In genomic region chr1:163472267-163472666, GRCh38 we compare ENCODE assay signal across 13 cellular contexts.
DNase-seq lines count a peak whose midpoint lies in the region; ATAC-seq and TF ChIP-seq lines count a peak whose summit lies in the region.
"Had no signal": no experiment of that assay in that cellular context is flagged by ENCODE, and none has a peak within 500 bp of the region (broad histone marks: within the 10 kb centered on the region; RNA-seq: fewer than 3 reads in every experiment).

No MANE protein-coding gene starts in this region.

- peaks cover 0 to 12% (median 5%) of the 10 kb centered on the region in 11 donors for H3K9me3 Mint-ChIP-seq in naive thymus-derived CD4-positive, alpha-beta T cell
- no peaks in the 10 kb centered on the region for H3K9me3 Mint-ChIP-seq in MCF 10A (ENCODE audit: unreplicated experiment)
- H3K9me3 Mint-ChIP-seq: activated CD4-positive, alpha-beta T cell treated with anti-CD3 and anti-CD28 coated beads, Interleukin-2, amount 10 ng/mL, durations not matched to agents 24 days and 14 days had no signal

- no peak overlapping the region for H3K4me3 ChIP-seq in naive thymus-derived CD4-positive, alpha-beta T cell (ENCODE audit: low read length)
- H3K4me3 ChIP-seq: uterus had no signal

- peak; percentile 91 for DNase-seq in COR-L47 (lab: John Stamatoyannopoulos, UW)
- peak; percentile 98 for DNase-seq in NCI-H146 treated with DMSO at 0.1 percent for 48 hours (lab: John Stamatoyannopoulos, UW; ENCODE audit: unreplicated experiment)
- DNase-seq in NCI-H774 (lab: John Stamatoyannopoulos, UW): peak; percentile 90
- peak; percentile 30 for DNase-seq in kidney glomerular epithelial cell (lab: John Stamatoyannopoulos, UW)
- DNase-seq in medulla oblongata (ENCODE audit: extremely low spot score): no peak
- DNase-seq in stimulated activated CD4-positive, alpha-beta T cell treated with anti-CD3 and anti-CD28 coated beads, Interleukin-4, amount 100 ng/mL, for 1 hour: no peak
- DNase-seq in naive thymus-derived CD4-positive, alpha-beta T cell: no peak
- no peak for DNase-seq in MCF 10A (ENCODE audit: unreplicated experiment)
- DNase-seq: activated CD4-positive, alpha-beta T cell treated with anti-CD3 and anti-CD28 coated beads, Interleukin-2, amount 10 ng/mL, durations not matched to agents 24 days and 14 days; caudate nucleus; KBM-7; uterus had no signal

- H3K27ac ChIP-seq in naive thymus-derived CD4-positive, alpha-beta T cell (ENCODE audit: low read depth, low read length): no peak overlapping the region
- H3K27ac ChIP-seq: uterus had no signal

- H3K36me3 Mint-ChIP-seq in naive thymus-derived CD4-positive, alpha-beta T cell: no peaks in the 10 kb centered on the region
- H3K36me3 Mint-ChIP-seq in MCF 10A (ENCODE audit: insufficient read depth, unreplicated experiment): no peaks in the 10 kb centered on the region

- no peaks in the 10 kb centered on the region for H3K4me1 ChIP-seq in naive thymus-derived CD4-positive, alpha-beta T cell (ENCODE audit: control insufficient read depth in 2 of 2, insufficient read depth in 2 of 2, low read length in 2 of 2)
- H3K4me1 ChIP-seq: uterus had no signal

- intact Hi-C loops in naive thymus-derived CD4-positive, alpha-beta T cell (cut with micrococcal nuclease): no loop called here
- intact Hi-C loops in MCF 10A (cut with micrococcal nuclease): no loop called here

- H3K4me3 Mint-ChIP-seq in naive thymus-derived CD4-positive, alpha-beta T cell: no peak overlapping the region
- H3K4me3 Mint-ChIP-seq in MCF 10A (ENCODE audit: unreplicated experiment): no peak overlapping the region
- H3K4me3 Mint-ChIP-seq: activated CD4-positive, alpha-beta T cell treated with anti-CD3 and anti-CD28 coated beads, Interleukin-2, amount 10 ng/mL, durations not matched to agents 24 days and 14 days had no signal

- H3K9me3 ChIP-seq in naive thymus-derived CD4-positive, alpha-beta T cell (ENCODE audit: control insufficient read depth in 2 of 3, low read length in 3 of 3): no peaks in the 10 kb centered on the region
- H3K9me3 ChIP-seq: uterus had no signal

- H3K27me3 Mint-ChIP-seq in naive thymus-derived CD4-positive, alpha-beta T cell: peaks cover 0 to 2% (median 0%) of the 10 kb centered on the region in 5 donors
- H3K27me3 Mint-ChIP-seq in MCF 10A (ENCODE audit: insufficient read depth, unreplicated experiment): no peaks in the 10 kb centered on the region
- H3K27me3 Mint-ChIP-seq: activated CD4-positive, alpha-beta T cell treated with anti-CD3 and anti-CD28 coated beads, Interleukin-2, amount 10 ng/mL, durations not matched to agents 24 days and 14 days had no signal

- H3K27ac Mint-ChIP-seq in naive thymus-derived CD4-positive, alpha-beta T cell: no peak overlapping the region
- H3K27ac Mint-ChIP-seq in MCF 10A (ENCODE audit: low read depth, unreplicated experiment): no peak overlapping the region
- H3K27ac Mint-ChIP-seq: activated CD4-positive, alpha-beta T cell treated with anti-CD3 and anti-CD28 coated beads, Interleukin-2, amount 10 ng/mL, durations not matched to agents 24 days and 14 days had no signal

- no peak for ATAC-seq in naive thymus-derived CD4-positive, alpha-beta T cell
- ATAC-seq: esophagus mucosa had no signal

- no peak for TF ChIP-seq CTCF in MCF 10A (IDR thresholded peaks at IDR 0.05; ENCODE audit: unreplicated experiment)

- H3K36me3 ChIP-seq in naive thymus-derived CD4-positive, alpha-beta T cell (ENCODE audit: control insufficient read depth in 2 of 3, insufficient read depth in 3 of 3, low read length in 3 of 3): no peaks in the 10 kb centered on the region
- H3K36me3 ChIP-seq: uterus had no signal

- H3K27me3 ChIP-seq in naive thymus-derived CD4-positive, alpha-beta T cell (ENCODE audit: control insufficient read depth in 2 of 2, insufficient read depth in 2 of 2, low read length in 2 of 2): no peaks in the 10 kb centered on the region
- H3K27me3 ChIP-seq: uterus had no signal

- CTCF ChIA-PET in naive thymus-derived CD4-positive, alpha-beta T cell (lab: Charles Lee): no interaction called here
- CTCF ChIA-PET in MCF 10A (lab: Yijun Ruan, JAX): interaction anchor here (0.6 kb wide), 1 partner anchor 9 kb away, joined by 3 read pairs; no protein-coding TSS in a partner anchor

- no TSS peak for BruUV-seq in MCF 10A (replicated peaks; lab: Mats Ljungman, UMichigan)

- no peaks in the 10 kb centered on the region for H3K4me1 Mint-ChIP-seq in naive thymus-derived CD4-positive, alpha-beta T cell
- H3K4me1 Mint-ChIP-seq in MCF 10A (ENCODE audit: insufficient read depth, unreplicated experiment): no peaks in the 10 kb centered on the region
- H3K4me1 Mint-ChIP-seq: activated CD4-positive, alpha-beta T cell treated with anti-CD3 and anti-CD28 coated beads, Interleukin-2, amount 10 ng/mL, durations not matched to agents 24 days and 14 days had no signal

- POLR2A ChIA-PET in naive thymus-derived CD4-positive, alpha-beta T cell (lab: Charles Lee): no interaction called here
- POLR2A ChIA-PET in MCF 10A (lab: Yijun Ruan, JAX): interaction anchor here (0.6 kb wide), 1 partner anchor 24 kb away, joined by 3 read pairs; no protein-coding TSS in a partner anchor

Comparison
In these comparisons a context has a peak if more than half of its experiments do, and no peak if none do; other contexts are left out.
1. DNase-seq: peak in COR-L47 (single experiment), NCI-H146 treated with DMSO at 0.1 percent for 48 hours (single experiment), NCI-H774 (single experiment) and kidney glomerular epithelial cell (single experiment); none in medulla oblongata (single experiment), stimulated activated CD4-positive, alpha-beta T cell treated with anti-CD3 and anti-CD28 coated beads, Interleukin-4, amount 100 ng/mL, for 1 hour (single experiment), naive thymus-derived CD4-positive, alpha-beta T cell (0 of 9) and MCF 10A (single experiment).